ENCODE assay signal across 14 cellular contexts in genomic region chr3:167066977-167067843, GRCh38.
DNase-seq lines count a peak whose midpoint lies in the region; ATAC-seq and TF ChIP-seq lines count a peak whose summit lies in the region.
"Had no signal": no experiment of that assay in that cellular context is flagged by ENCODE, and none has a peak within 500 bp of the region (broad histone marks: within the 10 kb centered on the region; RNA-seq: fewer than 3 reads in every experiment).

No MANE protein-coding gene starts in this region.

- no peaks in the 10 kb centered on the region for H4K20me1 ChIP-seq in OCI-LY3 (ENCODE audit: insufficient read depth, low read length)
- H4K20me1 ChIP-seq: BLaER1 treated with 17β-estradiol and CSF1 and Interleukin-3, amounts not matched to agents 10 nM and 100 nM had no signal

- H3K79me2 ChIP-seq in OCI-LY3 (ENCODE audit: low read length) = no peaks in the 10 kb centered on the region

- H3K9me3 Mint-ChIP-seq in nephron progenitor cell = no peaks in the 10 kb centered on the region

- peak overlapping the region; percentile 88 for H3K27ac ChIP-seq in OCI-LY3 (ENCODE audit: low read length)
- H3K27ac ChIP-seq in RWPE1 = no peak overlapping the region
- H3K27ac ChIP-seq: ascending aorta; BLaER1 treated with 17β-estradiol and CSF1 and Interleukin-3, amounts not matched to agents 10 nM and 100 nM had no signal

- no peak overlapping the region for H3K4me3 Mint-ChIP-seq in nephron progenitor cell
- H3K4me3 Mint-ChIP-seq: dendritic cell treated with granulocyte-macrophage colony-stimulating factor and Interleukin-4, amounts not matched to agents 40 ng/mL and 50 ng/mL, for 4 days had no signal

- peak; percentile 79 for ATAC-seq in GM18511 (IDR thresholded peaks at IDR 0.05; ENCODE audit: unreplicated experiment)
- ATAC-seq in HG03565 (IDR thresholded peaks at IDR 0.05; ENCODE audit: unreplicated experiment) = no peak
- no peak for ATAC-seq in GM18873 (IDR thresholded peaks at IDR 0.05; ENCODE audit: low FRiP score, unreplicated experiment)
- ATAC-seq in HG03378 (IDR thresholded peaks at IDR 0.05; ENCODE audit: unreplicated experiment) = no peak
- ATAC-seq: sciatic nerve had no signal

- CTCF ChIA-PET in RWPE1 (lab: Yijun Ruan, JAX) = no interaction called here

- no peaks in the 10 kb centered on the region for H3K4me1 Mint-ChIP-seq in nephron progenitor cell

- peak overlapping the region; percentile 40 for H2AFZ ChIP-seq in OCI-LY3 (ENCODE audit: low read depth, low read length)

- no peaks in the 10 kb centered on the region for H3K9me3 ChIP-seq in OCI-LY3 (ENCODE audit: insufficient read depth, low read length)
- H3K9me3 ChIP-seq: ascending aorta; BLaER1 treated with 17β-estradiol and CSF1 and Interleukin-3, amounts not matched to agents 10 nM and 100 nM had no signal

- no peaks in the 10 kb centered on the region for H3K36me3 Mint-ChIP-seq in nephron progenitor cell (ENCODE audit: low read depth)

- DNase-seq in NCI-H146 treated with DMSO at 0.1 percent for 48 hours (lab: John Stamatoyannopoulos, UW; ENCODE audit: unreplicated experiment) (peak; percentile 99), nephron progenitor cell (no peak), RWPE1 (ENCODE audit: low spot score) (no peak)
- DNase-seq: activated CD4-positive, alpha-beta T cell treated with anti-CD3 and anti-CD28 coated beads for 48 hours; T-helper 1 cell had no signal

- H3K27ac Mint-ChIP-seq in nephron progenitor cell = peak overlapping the region; percentile 20
- H3K27ac Mint-ChIP-seq: dendritic cell treated with granulocyte-macrophage colony-stimulating factor and Interleukin-4, amounts not matched to agents 40 ng/mL and 50 ng/mL, for 4 days had no signal

- POLR2A ChIA-PET in RWPE1 (lab: Yijun Ruan, JAX; ENCODE audit: low non-redundant PET) = no interaction called here

- H3K4me2 ChIP-seq in OCI-LY3 (ENCODE audit: low read length) = peak overlapping the region; percentile 56
- H3K4me2 ChIP-seq: BLaER1 treated with 17β-estradiol and CSF1 and Interleukin-3, amounts not matched to agents 10 nM and 100 nM had no signal

- no peak for TF ChIP-seq CTCF in OCI-LY3 (IDR thresholded peaks at IDR 0.05; ENCODE audit: low read depth, low read length)
- TF ChIP-seq CTCF in nephron progenitor cell (IDR thresholded peaks at IDR 0.05) = no peak
- no peak for TF ChIP-seq CTCF in RWPE1 (conservative IDR thresholded peaks at IDR 0.05; ENCODE audit: low read depth)

- peaks cover 4% of the 10 kb centered on the region for H3K27me3 Mint-ChIP-seq in nephron progenitor cell (ENCODE audit: low read depth, poor library complexity)
- H3K27me3 Mint-ChIP-seq: dendritic cell treated with granulocyte-macrophage colony-stimulating factor and Interleukin-4, amounts not matched to agents 40 ng/mL and 50 ng/mL, for 4 days had no signal

- peak overlapping the region; percentile 47 for H3K9ac ChIP-seq in OCI-LY3 (ENCODE audit: low read length)
- H3K9ac ChIP-seq: BLaER1 treated with 17β-estradiol and CSF1 and Interleukin-3, amounts not matched to agents 10 nM and 100 nM had no signal

- H3K27me3 ChIP-seq in OCI-LY3 (ENCODE audit: low read depth, low read length) = no peaks in the 10 kb centered on the region
- H3K27me3 ChIP-seq: ascending aorta; BLaER1 treated with 17β-estradiol and CSF1 and Interleukin-3, amounts not matched to agents 10 nM and 100 nM had no signal

- no peaks in the 10 kb centered on the region for H3K36me3 ChIP-seq in OCI-LY3 (replicated peaks; ENCODE audit: low read depth, low read length)
- H3K36me3 ChIP-seq: ascending aorta; BLaER1 treated with 17β-estradiol and CSF1 and Interleukin-3, amounts not matched to agents 10 nM and 100 nM had no signal

- peak overlapping the region; percentile 52 for H3K4me3 ChIP-seq in OCI-LY3 (ENCODE audit: low read length)
- H3K4me3 ChIP-seq: ascending aorta; BLaER1 treated with 17β-estradiol and CSF1 and Interleukin-3, amounts not matched to agents 10 nM and 100 nM had no signal

- peaks cover 29% of the 10 kb centered on the region for H3K4me1 ChIP-seq in OCI-LY3 (ENCODE audit: low read length)
- H3K4me1 ChIP-seq: ascending aorta; BLaER1 treated with 17β-estradiol and CSF1 and Interleukin-3, amounts not matched to agents 10 nM and 100 nM had no signal
